ENCODE assay signal across 15 cellular contexts in the genomic region with DNA sequence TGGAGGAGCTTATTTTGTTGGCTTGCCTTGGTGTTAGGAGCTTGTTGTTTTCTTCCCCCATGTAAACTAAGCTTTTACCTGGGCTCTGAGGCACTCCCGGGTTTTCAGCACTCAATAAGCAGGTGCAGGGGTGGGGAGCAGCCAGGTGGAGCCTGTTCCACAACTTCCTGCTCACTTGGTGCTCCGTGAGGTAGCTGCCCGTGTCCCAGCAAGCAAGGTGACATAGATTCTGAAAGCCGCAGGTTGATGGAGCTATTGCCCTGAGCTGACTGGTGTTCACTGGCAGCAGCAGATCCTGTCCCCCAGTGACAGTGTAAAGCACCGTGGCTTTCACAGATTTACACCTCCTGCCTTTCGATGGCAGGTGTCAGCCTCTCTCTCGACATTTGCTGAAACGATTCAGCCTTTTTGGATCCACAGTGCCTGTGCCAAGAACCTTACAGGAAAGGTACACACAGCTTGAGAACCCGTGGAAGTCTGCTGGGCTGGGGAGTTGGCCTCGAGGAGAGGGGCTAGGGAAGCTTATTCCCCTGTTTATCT.
A peak's percentile ranks its signal among the peaks of the same experiment; 100 is the strongest.
DNase-seq lines count a peak whose midpoint lies in the region; ATAC-seq and TF ChIP-seq lines count a peak whose summit lies in the region.
"Had no signal": no experiment of that assay in that cellular context is flagged by ENCODE, and none has a peak within 500 bp of the region (broad histone marks: within the 10 kb centered on the region; RNA-seq: fewer than 3 reads in every experiment).

No MANE protein-coding gene starts in this region.

- no peaks in the 10 kb centered on the region for H3K4me1 ChIP-seq in OCI-LY7 (ENCODE audit: insufficient read depth, low read length, poor library complexity, severe bottlenecking)
- no peaks in the 10 kb centered on the region for H3K4me1 ChIP-seq in mesendoderm (ENCODE audit: control insufficient read depth, low read depth, low read length)
- H3K4me1 ChIP-seq: prostate gland had no signal

- DNase-seq in DMS153 treated with DMSO at 0.1 percent for 48 hours (lab: John Stamatoyannopoulos, UW; ENCODE audit: unreplicated experiment) (peak; percentile 70), NCI-H1105 (lab: John Stamatoyannopoulos, UW) (peak; percentile 51), OCI-LY7 (ENCODE audit: low spot score) (peak; percentile 1), mesendoderm (peak; percentile 6), GM13976 (ENCODE audit: low spot score) (no peak), HPDE6-E6E7 (ENCODE audit: extremely low spot score) (no peak), OCI-M1 (lab: John Stamatoyannopoulos, UW) (no peak)
- DNase-seq: activated CD4-positive, alpha-beta T cell treated with anti-CD3 and anti-CD28 coated beads for 1 hour; DMS 273 treated with DMSO at 0.1 percent for 48 hours; KBM-7; kidney glomerular epithelial cell; spleen had no signal

- H3K27ac ChIP-seq in OCI-LY7 (ENCODE audit: low read depth, low read length, poor library complexity, severe bottlenecking) (no peak overlapping the region), mesendoderm (ENCODE audit: low read depth, low read length) (no peak overlapping the region)
- H3K27ac ChIP-seq: C4-2B, prostate gland had no signal

- ATAC-seq in GM19351 (IDR thresholded peaks at IDR 0.05; ENCODE audit: unreplicated experiment): no peak

- TF ChIP-seq CTCF in OCI-LY7 (conservative IDR thresholded peaks at IDR 0.05; ENCODE audit: low read length) (no peak), GM13976 (IDR thresholded peaks at IDR 0.05; ENCODE audit: borderline replicate concordance, control extremely low read depth, extremely low read depth, insufficient read depth, missing control alignments) (no peak)

- in situ Hi-C loops in GM13976 (cut with MboI; ENCODE audit: low sequenced_read_pairs, unreplicated experiment): no loop called here

- H3K79me2 ChIP-seq in OCI-LY7 (ENCODE audit: insufficient read depth, low read depth, low read length) (no peaks in the 10 kb centered on the region), mesendoderm (ENCODE audit: control insufficient read depth, insufficient read depth, low read length) (no peaks in the 10 kb centered on the region)

- H3K9ac ChIP-seq in mesendoderm (ENCODE audit: low read length): no peak overlapping the region

- H3K4me3 ChIP-seq in OCI-LY7 (ENCODE audit: low read depth, low read length, poor library complexity, severe bottlenecking) (no peak overlapping the region), mesendoderm (ENCODE audit: low read length) (no peak overlapping the region)
- H3K4me3 ChIP-seq: prostate gland, spleen had no signal

- H2BK15ac ChIP-seq in mesendoderm (replicated peaks; ENCODE audit: low read depth): no peak overlapping the region

- POLR2A ChIA-PET in OCI-LY7 (lab: Charles Lee): interaction anchor here (0.6 kb wide), 1 partner anchor 107 kb away, joined by 3 read pairs; no protein-coding TSS in a partner anchor

- CTCF ChIA-PET in OCI-LY7 (lab: Charles Lee; ENCODE audit: unreplicated experiment): no interaction called here

- no peaks in the 10 kb centered on the region for H3K27me3 ChIP-seq in mesendoderm (ENCODE audit: insufficient read depth, low read length, poor library complexity)

- no TSS peak for BruUV-seq in OCI-LY7 (replicated peaks; lab: Mats Ljungman, UMichigan)

- no peak overlapping the region for H4K8ac ChIP-seq in mesendoderm (ENCODE audit: low read depth, low read length)

- no peak overlapping the region for H4K5ac ChIP-seq in mesendoderm (ENCODE audit: low read length)

- H3K36me3 ChIP-seq in OCI-LY7 (ENCODE audit: insufficient read depth, low read length) (no peaks in the 10 kb centered on the region), mesendoderm (ENCODE audit: control insufficient read depth, insufficient read depth, low read length) (no peaks in the 10 kb centered on the region)
- H3K36me3 ChIP-seq: prostate gland, spleen had no signal

- intact Hi-C loops in OCI-LY7 (cut with micrococcal nuclease; ENCODE audit: unreplicated experiment): no loop called here

- no peaks in the 10 kb centered on the region for H4K20me1 ChIP-seq in OCI-LY7 (ENCODE audit: insufficient read depth, low read length)

- H3K56ac ChIP-seq in mesendoderm (ENCODE audit: low read length): no peak overlapping the region

- H2BK120ac ChIP-seq in mesendoderm (ENCODE audit: low read depth, low read length): no peak overlapping the region

- H2BK5ac ChIP-seq in mesendoderm (ENCODE audit: low read length): no peak overlapping the region

- H3K4ac ChIP-seq in mesendoderm (ENCODE audit: low read depth, low read length): no peak overlapping the region

- no peaks in the 10 kb centered on the region for H3K79me1 ChIP-seq in mesendoderm (ENCODE audit: low read length)

- WGBS in mesendoderm (ENCODE audit: extremely low coverage, insufficient coverage, low lambda C conversion rate): no CpG with 5 or more reads among the region's 10 CpGs

- no peak overlapping the region for H2AK5ac ChIP-seq in mesendoderm (ENCODE audit: low read length)

- no peaks in the 10 kb centered on the region for H3K9me2 ChIP-seq in OCI-LY7 (ENCODE audit: insufficient read depth, low read length)

- H3K18ac ChIP-seq in mesendoderm (ENCODE audit: low read length): no peak overlapping the region

- no peaks in the 10 kb centered on the region for H3K9me3 ChIP-seq in OCI-LY7 (ENCODE audit: low read length)
- H3K9me3 ChIP-seq: prostate gland, spleen had no signal

- H3K4me2 ChIP-seq in OCI-LY7 (ENCODE audit: low read length): no peak overlapping the region
- H3K4me2 ChIP-seq in mesendoderm (ENCODE audit: low read length): no peak overlapping the region

- H3K23ac ChIP-seq in mesendoderm (ENCODE audit: low read length): no peak overlapping the region

- H2AFZ ChIP-seq in OCI-LY7 (ENCODE audit: low read length): no peak overlapping the region

Comparison
In these comparisons a context has a peak if more than half of its experiments do, and no peak if none do; other contexts are left out.
1. DNase-seq: peak in DMS153 treated with DMSO at 0.1 percent for 48 hours (single experiment), NCI-H1105 (single experiment), OCI-LY7 (single experiment) and mesendoderm (single experiment); none in GM13976 (single experiment), HPDE6-E6E7 (single experiment) and OCI-M1 (single experiment).